In the genomic region with DNA sequence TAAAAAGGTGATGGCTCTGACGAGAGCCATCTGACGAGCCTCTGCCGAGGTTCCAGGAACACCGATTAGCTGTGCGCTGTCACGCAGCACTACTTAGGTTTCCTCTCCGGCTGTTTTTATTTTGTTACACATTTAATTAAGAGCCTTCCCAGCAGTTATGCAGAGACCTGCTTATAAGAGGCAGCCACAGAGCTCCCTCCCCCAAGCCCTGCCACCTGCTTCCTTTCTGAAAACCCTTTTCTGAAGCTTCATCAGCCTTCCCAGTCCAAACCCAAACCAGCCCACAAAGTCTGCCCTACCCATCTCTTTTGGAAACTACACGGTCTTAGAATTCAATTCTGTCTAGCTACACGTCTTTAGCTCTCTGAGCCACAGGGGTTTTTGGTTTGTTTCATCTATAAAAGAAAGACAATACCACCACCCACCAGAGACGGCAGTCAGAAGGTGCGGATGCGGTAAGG, we compare ENCODE assay signal across 16 cellular contexts. TPM values are rescaled to one million over a fixed set of nuclear protein-coding genes. Genes with fewer than 3 reads are reported as not detected.
DNase-seq lines count a peak whose midpoint lies in the region; FAIRE-seq and TF ChIP-seq lines count a peak whose summit lies in the region.
"Had no signal": no experiment of that assay in that cellular context is flagged by ENCODE, and none has a peak within 500 bp of the region (broad histone marks: within the 10 kb centered on the region; RNA-seq: fewer than 3 reads in every experiment).

No MANE protein-coding gene starts in this region.

- no peak for TF ChIP-seq POLR2A in H54 (IDR thresholded peaks at IDR 0.05; ENCODE audit: low read depth, low read length)

- FAIRE-seq in H54 (lab: Jason Lieb, UNC) = no peak
- FAIRE-seq: RCC 7860 had no signal

- POLR2A ChIA-PET in GM10248 (lab: Yijun Ruan, JAX) = no interaction called here

- peaks cover 13% of the 10 kb centered on the region for H3K4me1 Mint-ChIP-seq in T-helper 2 cell treated with Interferon-gamma antibody and Interleukin-4, amounts not matched to agents 5 μg/mL and 100 μg/mL, for 36 hours (ENCODE audit: low read depth)
- peaks cover 50% of the 10 kb centered on the region for H3K4me1 Mint-ChIP-seq in T-helper 1 cell treated with Interleukin-12 subunit alpha and Interleukin-12 subunit beta and Interleukin-4 antibody, amounts not matched to agents 30 μg/mL and 1 μg/mL, for 36 hours (ENCODE audit: low read depth)
- no peaks in the 10 kb centered on the region for H3K4me1 Mint-ChIP-seq in osteocyte (ENCODE audit: unreplicated experiment)
- H3K4me1 Mint-ChIP-seq: central memory CD8-positive, alpha-beta T cell had no signal

- no peaks in the 10 kb centered on the region; the same call in 1 of the 2 replicates for H3K36me3 ChIP-seq in KMS-11 (ENCODE audit: insufficient read depth)

- no peak overlapping the region for H2AFZ ChIP-seq in KMS-11 (ENCODE audit: low read depth)

- no peaks in the 10 kb centered on the region for H3K9me3 Mint-ChIP-seq in T-helper 2 cell treated with Interferon-gamma antibody and Interleukin-4, amounts not matched to agents 5 μg/mL and 100 μg/mL, for 36 hours
- H3K9me3 Mint-ChIP-seq in T-helper 1 cell treated with Interleukin-12 subunit alpha and Interleukin-12 subunit beta and Interleukin-4 antibody, amounts not matched to agents 30 μg/mL and 1 μg/mL, for 36 hours = no peaks in the 10 kb centered on the region
- H3K9me3 Mint-ChIP-seq in osteocyte (ENCODE audit: unreplicated experiment) = no peaks in the 10 kb centered on the region
- H3K9me3 Mint-ChIP-seq: central memory CD8-positive, alpha-beta T cell; effector memory CD8-positive, alpha-beta T cell; naive B cell had no signal

- no peak overlapping the region for H3K4me3 Mint-ChIP-seq in T-helper 2 cell treated with Interferon-gamma antibody and Interleukin-4, amounts not matched to agents 5 μg/mL and 100 μg/mL, for 36 hours
- H3K4me3 Mint-ChIP-seq in T-helper 1 cell treated with Interleukin-12 subunit alpha and Interleukin-12 subunit beta and Interleukin-4 antibody, amounts not matched to agents 30 μg/mL and 1 μg/mL, for 36 hours = peak overlapping the region; percentile 49
- no peak overlapping the region for H3K4me3 Mint-ChIP-seq in osteocyte (ENCODE audit: unreplicated experiment)
- H3K4me3 Mint-ChIP-seq: central memory CD8-positive, alpha-beta T cell; effector memory CD8-positive, alpha-beta T cell; naive B cell had no signal

- H3K36me3 Mint-ChIP-seq in T-helper 2 cell treated with Interferon-gamma antibody and Interleukin-4, amounts not matched to agents 5 μg/mL and 100 μg/mL, for 36 hours (ENCODE audit: low read depth) = peaks cover 36% of the 10 kb centered on the region
- peaks cover 44% of the 10 kb centered on the region for H3K36me3 Mint-ChIP-seq in T-helper 1 cell treated with Interleukin-12 subunit alpha and Interleukin-12 subunit beta and Interleukin-4 antibody, amounts not matched to agents 30 μg/mL and 1 μg/mL, for 36 hours (ENCODE audit: low read depth)
- H3K36me3 Mint-ChIP-seq in osteocyte (ENCODE audit: unreplicated experiment) = peaks cover 55% of the 10 kb centered on the region

- H3K4me1 ChIP-seq in KMS-11 (ENCODE audit: low read depth, poor library complexity, severe bottlenecking) = peaks cover 11% of the 10 kb centered on the region
- H3K4me1 ChIP-seq: transverse colon had no signal

- peak overlapping the region; percentile 72 for H3K27ac Mint-ChIP-seq in T-helper 2 cell treated with Interferon-gamma antibody and Interleukin-4, amounts not matched to agents 5 μg/mL and 100 μg/mL, for 36 hours
- peak overlapping the region; percentile 92 for H3K27ac Mint-ChIP-seq in T-helper 1 cell treated with Interleukin-12 subunit alpha and Interleukin-12 subunit beta and Interleukin-4 antibody, amounts not matched to agents 30 μg/mL and 1 μg/mL, for 36 hours
- H3K27ac Mint-ChIP-seq in osteocyte (ENCODE audit: unreplicated experiment) = no peak overlapping the region

- no peak overlapping the region for H3K4me3 ChIP-seq in KMS-11 (IDR thresholded peaks at IDR 0.05; ENCODE audit: insufficient read depth, low read depth, low read length)
- H3K4me3 ChIP-seq: transverse colon had no signal

- no peaks in the 10 kb centered on the region for H3K79me2 ChIP-seq in KMS-11 (ENCODE audit: insufficient read depth, low read depth)

- DNase-seq in T-helper 2 cell treated with Interferon-gamma antibody and Interleukin-4, amounts not matched to agents 5 μg/mL and 100 μg/mL, for 36 hours (ENCODE audit: low spot score) = peak; percentile 4
- no peak for DNase-seq in T-helper 2 cell
- peak; percentile 76 for DNase-seq in left kidney (ENCODE audit: low read depth, low spot score)
- DNase-seq in H54 (ENCODE audit: insufficient read length, low spot score) = no peak
- no peak for DNase-seq in osteocyte (ENCODE audit: extremely low spot score, unreplicated experiment)
- DNase-seq in GM10248 (ENCODE audit: extremely low spot score) = no peak
- DNase-seq: ACHN; effector memory CD8-positive, alpha-beta T cell; left ventricle myocardium superior; naive B cell; NCI-H446 treated with DMSO at 0.1 percent for 48 hours; transverse colon had no signal

- no peaks in the 10 kb centered on the region for H3K27me3 Mint-ChIP-seq in T-helper 2 cell treated with Interferon-gamma antibody and Interleukin-4, amounts not matched to agents 5 μg/mL and 100 μg/mL, for 36 hours (ENCODE audit: low read depth)
- no peaks in the 10 kb centered on the region for H3K27me3 Mint-ChIP-seq in T-helper 1 cell treated with Interleukin-12 subunit alpha and Interleukin-12 subunit beta and Interleukin-4 antibody, amounts not matched to agents 30 μg/mL and 1 μg/mL, for 36 hours (ENCODE audit: low read depth)
- no peaks in the 10 kb centered on the region for H3K27me3 Mint-ChIP-seq in osteocyte (ENCODE audit: unreplicated experiment)
- H3K27me3 Mint-ChIP-seq: central memory CD8-positive, alpha-beta T cell; effector memory CD8-positive, alpha-beta T cell; naive B cell had no signal

- CTCF ChIA-PET in GM10248 (lab: Yijun Ruan, JAX) = interaction anchor here (0.9 to 1.4 kb wide), 2 partner anchors 10 kb away, joined by 3 read pairs; no protein-coding TSS in a partner anchor

- TF ChIP-seq CTCF in KMS-11 (conservative IDR thresholded peaks at IDR 0.05; ENCODE audit: low read depth, low read length) (no peak), osteocyte (IDR thresholded peaks at IDR 0.05) (no peak), GM10248 (IDR thresholded peaks at IDR 0.05; ENCODE audit: control extremely low read depth, extremely low read depth, low read depth, missing control alignments) (no peak)

- no peak overlapping the region for H3K9ac ChIP-seq in KMS-11

- 0 out of 2 replicates have a peak overlapping the region, but pooled peaks have one; percentile 6 for H3K27ac ChIP-seq in KMS-11
- H3K27ac ChIP-seq: transverse colon had no signal

- H3K27me3 ChIP-seq in KMS-11 (ENCODE audit: insufficient read depth, low read depth) = no peaks in the 10 kb centered on the region
- H3K27me3 ChIP-seq: transverse colon had no signal

- no peaks in the 10 kb centered on the region for H4K20me1 ChIP-seq in KMS-11 (ENCODE audit: insufficient read depth)

- H3K4me2 ChIP-seq in KMS-11 = no peak overlapping the region

RNA-seq across cellular contexts. Expression of gene ERI3, which starts 49.1 kb away (rescaled TPM):
- 54.3 and 58.6 TPM in 2 replicates for total RNA-seq in osteocyte

Comparison
In these comparisons a context has a peak if more than half of its experiments do, and no peak if none do; other contexts are left out.
1. DNase-seq: peak in T-helper 2 cell treated with Interferon-gamma antibody and Interleukin-4, amounts not matched to agents 5 μg/mL and 100 μg/mL, for 36 hours (single experiment) and left kidney (single experiment); none in T-helper 2 cell (0 of 5), H54 (single experiment), osteocyte (single experiment) and GM10248 (single experiment).